Comparison of ENCODE assay signal across 17 cellular contexts in the genomic region with DNA sequence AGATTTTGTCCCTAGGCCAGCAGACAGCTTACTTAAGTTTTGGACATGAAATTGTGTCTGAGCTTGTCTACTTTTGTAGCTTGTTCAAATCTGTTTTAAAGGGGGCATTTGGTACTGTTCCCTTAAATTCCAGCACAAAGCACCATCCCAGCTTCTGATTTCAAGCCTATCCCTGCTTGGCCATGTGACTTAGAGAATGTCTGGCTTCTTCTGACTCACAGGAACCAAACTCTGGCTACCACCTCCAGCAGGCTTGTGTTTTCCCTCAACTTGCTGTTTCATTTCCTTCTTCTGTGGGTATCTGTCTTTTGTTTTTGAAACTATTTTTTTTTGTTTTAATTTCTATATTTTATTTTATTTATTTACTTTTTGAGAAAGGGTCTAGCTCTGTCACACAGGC.
DNase-seq lines count a peak whose midpoint lies in the region; ATAC-seq, FAIRE-seq and TF ChIP-seq lines count a peak whose summit lies in the region.
"Had no signal": no experiment of that assay in that cellular context is flagged by ENCODE, and none has a peak within 500 bp of the region (broad histone marks: within the 10 kb centered on the region; RNA-seq: fewer than 3 reads in every experiment).

No MANE protein-coding gene starts in this region.

- intact Hi-C loops in endothelial cell of umbilical vein (cut with micrococcal nuclease) = no loop called here

- H3K79me2 ChIP-seq in endothelial cell of umbilical vein (ENCODE audit: control insufficient read depth, insufficient read depth, low read length) = no peaks in the 10 kb centered on the region

- CTCF ChIA-PET in endothelial cell of umbilical vein (lab: Charles Lee) = interaction anchor here (1.3 to 1.8 kb wide), 3 partner anchors 13 to 1039 kb away, joined by 3 to 5 read pairs (median 4); no protein-coding TSS in a partner anchor

- H2AFZ ChIP-seq in endothelial cell of umbilical vein (ENCODE audit: low read depth, low read length) = peak overlapping the region; percentile 44

- ATAC-seq in GM21723 (IDR thresholded peaks at IDR 0.05; ENCODE audit: unreplicated experiment) = no peak
- no peak for ATAC-seq in HG03571 (IDR thresholded peaks at IDR 0.05; ENCODE audit: unreplicated experiment)
- ATAC-seq in GM21367 (IDR thresholded peaks at IDR 0.05; ENCODE audit: unreplicated experiment) = no peak
- ATAC-seq: right lobe of liver had no signal

- no peak overlapping the region for H3K4me3 ChIP-seq in endothelial cell of umbilical vein (replicated peaks in 1 of 3; ENCODE audit: insufficient read depth in 1 of 3, low read depth in 1 of 3, low read length in 3 of 3)
- H3K4me3 ChIP-seq: right lobe of liver had no signal

- H3K9me3 ChIP-seq in endothelial cell of umbilical vein (replicated peaks; ENCODE audit: control insufficient read depth, insufficient read depth, low read length) = no peaks in the 10 kb centered on the region
- H3K9me3 ChIP-seq: neutrophil, right lobe of liver had no signal

- no peaks in the 10 kb centered on the region for H3K4me1 ChIP-seq in endothelial cell of umbilical vein (ENCODE audit: control insufficient read depth, extremely low read depth, insufficient read depth, low read length)
- H3K4me1 ChIP-seq: right lobe of liver had no signal

- no peak for TF ChIP-seq POLR2A in endothelial cell of umbilical vein (IDR thresholded peaks at IDR 0.05; ENCODE audit: low read depth, low read length)

- H3K27ac ChIP-seq in endothelial cell of umbilical vein (ENCODE audit: insufficient read depth, low read depth, low read length) = no peak overlapping the region
- H3K27ac ChIP-seq: neutrophil, right lobe of liver had no signal

- peak; percentile 3 for DNase-seq in Ammon's horn (ENCODE audit: low spot score)
- peak; percentile 34 for DNase-seq in RKO (ENCODE audit: low spot score)
- peak; percentile 44 for DNase-seq in endothelial cell of umbilical vein (ENCODE audit: low read depth, low spot score)
- peak; percentile 81 for DNase-seq in kidney tubule cell (ENCODE audit: low spot score)
- DNase-seq in NK-92 (lab: John Stamatoyannopoulos, UW; ENCODE audit: unreplicated experiment) = no peak
- DNase-seq: activated T-cell treated with anti-CD3 and anti-CD28 coated beads, Interleukin-2, amount 50 U/mL, for 24 hours; Calu3; H9; islet precursor cell; midbrain; NCI-H2029 treated with DMSO at 0.1 percent for 48 hours; NCI-H526 treated with DMSO at 0.1 percent for 48 hours; right lobe of liver had no signal

- POLR2A ChIA-PET in endothelial cell of umbilical vein (lab: Charles Lee) = no interaction called here

- no peaks in the 10 kb centered on the region for H3K9me1 ChIP-seq in endothelial cell of umbilical vein (replicated peaks; ENCODE audit: control insufficient read depth, extremely low read depth, insufficient read depth, low read length)

- H3K4me2 ChIP-seq in endothelial cell of umbilical vein (ENCODE audit: insufficient read depth, low read length) = no peak overlapping the region

- H4K20me1 ChIP-seq in endothelial cell of umbilical vein (replicated peaks; ENCODE audit: control insufficient read depth, extremely low read depth, insufficient read depth, low read length) = no peaks in the 10 kb centered on the region

- no peak overlapping the region for H3K9ac ChIP-seq in endothelial cell of umbilical vein (replicated peaks; ENCODE audit: extremely low read depth, insufficient read depth, low read length)

- dilution Hi-C loops in endothelial cell of umbilical vein (cut with MboI; ENCODE audit: extremely low pct_ligation_motif_present, low sequenced_read_pairs) = no loop called here

- no peaks in the 10 kb centered on the region for H3K36me3 ChIP-seq in endothelial cell of umbilical vein (ENCODE audit: control insufficient read depth in 2 of 2, extremely low read depth in 1 of 2, insufficient read depth in 2 of 2, low read length in 2 of 2)
- H3K36me3 ChIP-seq: neutrophil, right lobe of liver had no signal

- no peak for TF ChIP-seq CTCF in endothelial cell of umbilical vein (IDR thresholded peaks at IDR 0.05; ENCODE audit: extremely low read depth in 1 of 2, insufficient read depth in 1 of 2, low read depth in 1 of 2, low read length in 2 of 2)

- BruUV-seq in endothelial cell of umbilical vein (replicated peaks; lab: Mats Ljungman, UMichigan) = no TSS peak

- FAIRE-seq in endothelial cell of umbilical vein (lab: Jason Lieb, UNC) = peak; percentile 78

- peaks cover 0 to 5% of the 10 kb centered on the region in 2 experiments for H3K27me3 ChIP-seq in endothelial cell of umbilical vein (ENCODE audit: control insufficient read depth in 2 of 2, insufficient read depth in 2 of 2, low read length in 2 of 2)
- H3K27me3 ChIP-seq: neutrophil, right lobe of liver had no signal

TF ChIP-seq in endothelial cell of umbilical vein, 7 proteins besides CTCF, POLR2A, EP300 and RAD21:
- TF ChIP-seq, protein P1, sequence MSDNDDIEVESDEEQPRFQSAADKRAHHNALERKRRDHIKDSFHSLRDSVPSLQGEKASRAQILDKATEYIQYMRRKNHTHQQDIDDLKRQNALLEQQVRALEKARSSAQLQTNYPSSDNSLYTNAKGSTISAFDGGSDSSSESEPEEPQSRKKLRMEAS (IDR thresholded peaks at IDR 0.05; ENCODE audit: insufficient read depth, insufficient read length) = no peak
- TF ChIP-seq FOS (IDR thresholded peaks at IDR 0.05; ENCODE audit: borderline replicate concordance, insufficient read depth, low read length) = peak; percentile 63
